24 cellular contexts compared by ENCODE assay signal in the genomic region with DNA sequence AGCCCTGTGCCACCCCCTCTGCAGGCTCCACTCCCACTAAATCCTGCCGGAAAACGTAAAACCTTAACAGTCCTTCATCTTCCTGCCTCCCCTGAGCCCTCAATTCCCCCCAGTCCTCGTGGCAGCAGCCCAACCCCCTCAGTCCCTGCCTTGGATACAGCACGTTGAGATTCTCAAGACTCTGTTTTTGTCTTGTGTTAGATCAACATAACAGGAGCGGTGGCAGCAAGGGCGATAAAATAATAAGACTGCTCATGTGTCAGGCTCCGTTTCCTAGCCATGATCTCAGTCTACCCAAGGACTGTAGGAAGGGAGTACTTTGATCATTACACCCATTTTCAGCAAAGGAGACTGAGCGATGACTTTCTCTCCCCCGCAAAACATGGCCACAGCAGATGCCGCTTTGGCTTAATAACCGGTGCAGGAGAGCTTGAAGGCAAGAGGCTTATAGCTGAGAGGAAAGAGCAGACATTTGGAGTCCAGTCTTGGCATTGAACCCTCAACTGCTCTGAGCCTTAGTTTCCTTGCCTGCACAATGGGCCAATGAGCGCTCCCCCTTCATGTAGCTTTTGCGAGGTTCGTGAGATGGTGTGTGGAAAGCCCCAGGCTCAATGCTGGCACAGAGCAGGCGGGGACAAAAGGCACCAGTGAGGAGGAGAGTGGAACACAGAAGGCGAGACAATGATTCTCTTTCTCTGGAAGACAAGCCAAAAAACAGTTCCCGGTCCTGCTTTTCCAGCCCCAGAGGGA.
"Had no signal": no experiment of that assay in that cellular context is flagged by ENCODE, and none has a peak within 500 bp of the region (broad histone marks: within the 10 kb centered on the region; RNA-seq: fewer than 3 reads in every experiment).

No MANE protein-coding gene starts in this region.

- ATAC-seq: heart left ventricle; mucosa of descending colon; sciatic nerve; stimulated activated naive B cell treated with anti-CD40 and anti-IgM and Interleukin-4, amounts not matched to agents 10 μg/mL and 1 μg/mL and 100 μg/mL, for 72 hours; T-cell; upper lobe of right lung had no signal

- H3K36me3 ChIP-seq: gastrocnemius medialis, heart left ventricle, left ventricle myocardium inferior, neutrophil, thoracic aorta, upper lobe of right lung had no signal

- H3K4me1 ChIP-seq: gastrocnemius medialis, parathyroid adenoma, upper lobe of right lung had no signal

- H3K9me3 Mint-ChIP-seq: activated B cell treated with CpG ODN at 0.5 μM for 24 hours; activated CD4-positive, alpha-beta memory T cell treated with anti-CD3 and anti-CD28 coated beads, Interleukin-2, amount 10 ng/mL, durations not matched to agents 7 days and 5 days; activated naive CD8-positive, alpha-beta T cell treated with anti-CD3 and anti-CD28 coated beads, Interleukin-2, amount 10 ng/mL, durations not matched to agents 7 days and 5 days; activated T-helper 17 cell treated with anti-CD3 and anti-CD28 coated beads, Interleukin-2, amount 50 U/mL, for 72 hours; endodermal cell; memory B cell; naive B cell; stimulated activated naive B cell treated with anti-CD40 and anti-IgM and Interleukin-4, amounts not matched to agents 10 μg/mL and 1 μg/mL and 100 μg/mL, for 72 hours; T-cell had no signal

- H3K9ac ChIP-seq: parathyroid adenoma had no signal

- H3K36me3 Mint-ChIP-seq: activated naive CD8-positive, alpha-beta T cell treated with anti-CD3 and anti-CD28 coated beads, Interleukin-2, amount 10 ng/mL, durations not matched to agents 7 days and 5 days; memory B cell; naive B cell; stimulated activated naive B cell treated with anti-CD40 and anti-IgM and Interleukin-4, amounts not matched to agents 10 μg/mL and 1 μg/mL and 100 μg/mL, for 72 hours; T-cell had no signal

- H3K79me2 ChIP-seq: parathyroid adenoma had no signal

- H3K27me3 Mint-ChIP-seq: activated naive CD8-positive, alpha-beta T cell treated with anti-CD3 and anti-CD28 coated beads, Interleukin-2, amount 10 ng/mL, durations not matched to agents 7 days and 5 days; T-cell had no signal

- H2AFZ ChIP-seq: parathyroid adenoma had no signal

- DNase-seq: activated B cell treated with CpG ODN at 0.5 μM for 24 hours; activated CD4-positive, alpha-beta memory T cell treated with anti-CD3 and anti-CD28 coated beads, Interleukin-2, amount 10 ng/mL, durations not matched to agents 7 days and 5 days; activated CD4-positive, alpha-beta T cell treated with anti-CD3 and anti-CD28 coated beads for 4 hours; activated naive CD4-positive, alpha-beta T cell treated with Interleukin-2 at 50 U/mL for 16 hours; activated naive CD8-positive, alpha-beta T cell treated with anti-CD3 and anti-CD28 coated beads, Interleukin-2, amount 10 ng/mL, durations not matched to agents 7 days and 5 days; activated T-cell treated with anti-CD3 and anti-CD28 coated beads, Interleukin-2, amount 50 U/mL, for 1 hour; dorsolateral prefrontal cortex; erythroblast; gastrocnemius medialis; left ventricle myocardium inferior; mucosa of descending colon; naive B cell; stimulated activated naive B cell treated with anti-CD40 and anti-IgM and Interleukin-4, amounts not matched to agents 10 μg/mL and 1 μg/mL and 100 μg/mL, for 72 hours; T-cell; upper lobe of right lung had no signal

- H3K4me3 Mint-ChIP-seq: activated B cell treated with CpG ODN at 0.5 μM for 24 hours; activated CD4-positive, alpha-beta memory T cell treated with anti-CD3 and anti-CD28 coated beads, Interleukin-2, amount 10 ng/mL, durations not matched to agents 7 days and 5 days; activated naive CD8-positive, alpha-beta T cell treated with anti-CD3 and anti-CD28 coated beads, Interleukin-2, amount 10 ng/mL, durations not matched to agents 7 days and 5 days; activated T-helper 17 cell treated with anti-CD3 and anti-CD28 coated beads, Interleukin-2, amount 50 U/mL, for 72 hours; endodermal cell; memory B cell; naive B cell; stimulated activated naive B cell treated with anti-CD40 and anti-IgM and Interleukin-4, amounts not matched to agents 10 μg/mL and 1 μg/mL and 100 μg/mL, for 72 hours; T-cell had no signal

- H3K27me3 ChIP-seq: dorsolateral prefrontal cortex, gastrocnemius medialis, upper lobe of right lung had no signal

- H3K4me1 Mint-ChIP-seq: activated CD4-positive, alpha-beta memory T cell treated with anti-CD3 and anti-CD28 coated beads, Interleukin-2, amount 10 ng/mL, durations not matched to agents 7 days and 5 days had no signal

- H3K9me3 ChIP-seq: gastrocnemius medialis, heart left ventricle, left ventricle myocardium inferior, mucosa of descending colon, neutrophil, thoracic aorta, upper lobe of right lung had no signal

- H3K4me3 ChIP-seq: dorsolateral prefrontal cortex, gastrocnemius medialis, heart left ventricle, left ventricle myocardium inferior, mucosa of descending colon, SK-N-MC, thoracic aorta, upper lobe of right lung had no signal

- H3K27ac ChIP-seq: gastrocnemius medialis, heart left ventricle, left ventricle myocardium inferior, neutrophil, parathyroid adenoma, SK-N-MC, thoracic aorta, upper lobe of right lung had no signal

- H3K27ac Mint-ChIP-seq: activated B cell treated with CpG ODN at 0.5 μM for 24 hours; activated CD4-positive, alpha-beta memory T cell treated with anti-CD3 and anti-CD28 coated beads, Interleukin-2, amount 10 ng/mL, durations not matched to agents 7 days and 5 days; activated naive CD8-positive, alpha-beta T cell treated with anti-CD3 and anti-CD28 coated beads, Interleukin-2, amount 10 ng/mL, durations not matched to agents 7 days and 5 days; activated T-helper 17 cell treated with anti-CD3 and anti-CD28 coated beads, Interleukin-2, amount 50 U/mL, for 72 hours; endodermal cell; memory B cell; naive B cell; T-cell had no signal
